Comparison of ENCODE assay signal across 18 cellular contexts in the genomic region with DNA sequence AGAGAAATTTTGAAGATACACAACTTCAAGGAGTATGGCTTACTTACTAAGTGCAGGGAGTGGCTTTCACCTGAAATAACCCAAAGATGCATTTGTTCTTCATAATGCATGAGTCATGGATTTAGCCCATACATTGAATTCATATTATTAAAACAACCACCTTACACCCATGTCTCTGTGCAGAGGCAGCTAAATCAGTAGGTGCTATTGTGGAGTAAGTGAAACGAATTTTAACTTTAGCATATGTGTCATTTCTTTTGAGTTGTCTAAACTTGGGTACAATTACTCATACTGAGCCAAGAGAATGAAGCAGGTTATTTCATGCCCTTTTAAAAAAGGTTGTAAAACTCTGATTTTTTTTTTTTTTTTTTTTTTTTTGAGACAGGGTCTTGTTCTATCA. TPM values are rescaled to one million over a fixed set of nuclear protein-coding genes. Genes with fewer than 3 reads are reported as not detected.
"Had no signal": no experiment of that assay in that cellular context is flagged by ENCODE, and none has a peak within 500 bp of the region (broad histone marks: within the 10 kb centered on the region; RNA-seq: fewer than 3 reads in every experiment).

No MANE protein-coding gene starts in this region.

- H3K27ac ChIP-seq: ascending aorta, cardiac muscle cell, gastroesophageal sphincter, prostate gland, sigmoid colon, stomach, thoracic aorta had no signal

- H3K9me3 Mint-ChIP-seq: activated CD4-positive, alpha-beta memory T cell treated with anti-CD3 and anti-CD28 coated beads, Interleukin-2, amount 10 ng/mL, durations not matched to agents 7 days and 5 days; nephron had no signal

- H3K4me1 Mint-ChIP-seq: activated CD4-positive, alpha-beta memory T cell treated with anti-CD3 and anti-CD28 coated beads, Interleukin-2, amount 10 ng/mL, durations not matched to agents 7 days and 5 days; nephron had no signal

- ATAC-seq: gastroesophageal sphincter, left ventricle myocardium superior had no signal

- H3K27ac Mint-ChIP-seq: activated CD4-positive, alpha-beta memory T cell treated with anti-CD3 and anti-CD28 coated beads, Interleukin-2, amount 10 ng/mL, durations not matched to agents 7 days and 5 days; nephron had no signal

- H3K4me3 Mint-ChIP-seq: activated CD4-positive, alpha-beta memory T cell treated with anti-CD3 and anti-CD28 coated beads, Interleukin-2, amount 10 ng/mL, durations not matched to agents 7 days and 5 days; nephron had no signal

- H3K4me1 ChIP-seq: ascending aorta, gastroesophageal sphincter, prostate gland, sigmoid colon, stomach had no signal

- DNase-seq: activated CD4-positive, alpha-beta memory T cell treated with anti-CD3 and anti-CD28 coated beads, Interleukin-2, amount 10 ng/mL, durations not matched to agents 7 days and 5 days; activated CD8-positive, alpha-beta memory T cell treated with anti-CD3 and anti-CD28 coated beads, Interleukin-2, amount 50 U/mL, for 48 hours; activated effector memory CD4-positive, alpha-beta T cell treated with Interleukin-2 at 50 U/mL for 16 hours; kidney; left ventricle myocardium superior; mesendoderm; occipital lobe; stimulated activated CD4-positive, alpha-beta T cell treated with anti-CD3 and anti-CD28 coated beads, Interleukin-2, amount 100 ng/mL, for 48 hours; stomach; T-helper 2 cell had no signal

- FAIRE-seq: kidney, TTC549 had no signal

- H3K27me3 ChIP-seq: ascending aorta, stomach had no signal

RNA-seq across cellular contexts. Expression of a gene that starts 11.0 kb away (rescaled TPM):
- total RNA-seq: activated CD4-positive, alpha-beta memory T cell treated with anti-CD3 and anti-CD28 coated beads, Interleukin-2, amount 10 ng/mL, durations not matched to agents 7 days and 5 days had no signal

RNA-seq across cellular contexts. Expression of a gene that starts 15.5 kb away (rescaled TPM):
- polyA plus RNA-seq: cardiac muscle cell had no signal
